In the genomic region with DNA sequence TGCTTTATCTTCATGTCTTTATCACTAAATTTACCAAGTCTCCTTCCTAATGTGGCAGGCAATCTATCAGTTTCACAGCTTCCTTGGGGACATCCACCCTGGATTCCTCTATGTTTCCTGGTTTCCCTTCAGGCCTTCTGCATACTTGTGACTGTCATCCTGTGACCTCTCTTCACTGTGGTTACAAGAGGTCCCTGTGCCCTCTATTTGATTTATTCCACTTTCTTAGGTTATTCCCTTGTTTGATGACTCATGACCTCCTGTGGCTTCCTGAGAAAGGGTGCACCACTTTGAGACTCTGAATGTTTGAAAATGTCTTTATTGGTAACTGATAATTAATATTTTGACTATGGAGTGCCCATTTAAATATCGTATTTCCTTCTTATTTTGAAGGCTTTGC, we compare ENCODE assay signal across 24 cellular contexts.
DNase-seq lines count a peak whose midpoint lies in the region; ATAC-seq, FAIRE-seq and TF ChIP-seq lines count a peak whose summit lies in the region.
"Had no signal": no experiment of that assay in that cellular context is flagged by ENCODE, and none has a peak within 500 bp of the region (broad histone marks: within the 10 kb centered on the region; RNA-seq: fewer than 3 reads in every experiment).

No MANE protein-coding gene starts in this region.

- 80 to 86% (median 84%) methylated on average over 1 of the region's 1 CpG for WGBS in adrenal gland, 4 donors

- H3K4me1 ChIP-seq in adrenal gland (replicated peaks in 1 of 2) = no peaks in the 10 kb centered on the region
- H3K4me1 ChIP-seq: lower lobe of right lung, neural progenitor cell, uterus had no signal

- peak; percentile 98 for FAIRE-seq in RCC 7860 (lab: Jason Lieb, UNC)
- FAIRE-seq: HepG2 had no signal

- TF ChIP-seq CTCF in epithelial cell of proximal tubule (conservative IDR thresholded peaks at IDR 0.05; ENCODE audit: low read depth, low read length) (no peak), adrenal gland (IDR thresholded peaks at IDR 0.05) (no peak)

- H3K27me3 ChIP-seq in adrenal gland = no peaks in the 10 kb centered on the region
- H3K27me3 ChIP-seq: gastrocnemius medialis, neural progenitor cell, sigmoid colon, uterus had no signal

- ATAC-seq in GM18868 (IDR thresholded peaks at IDR 0.05; ENCODE audit: unreplicated experiment) = no peak
- ATAC-seq: gastrocnemius medialis, HepG2, lower lobe of right lung had no signal

- no peak for TF ChIP-seq POLR2A in adrenal gland (IDR thresholded peaks at IDR 0.05)

- DNase-seq in A172 (ENCODE audit: low spot score) (peak; percentile 78), ELR (ENCODE audit: low read depth) (peak; percentile 46), RCC 7860 (ENCODE audit: low spot score) (peak; percentile 96), epithelial cell of proximal tubule (ENCODE audit: low read depth) (peak; percentile 9), OCI-M2 (lab: John Stamatoyannopoulos, UW; ENCODE audit: unreplicated experiment) (no peak), adrenal gland (no peak), amygdala (lab: John Stamatoyannopoulos, UW) (no peak)
- DNase-seq: activated CD4-positive, CD25-positive, alpha-beta regulatory T cell treated with anti-CD3 and anti-CD28 coated beads, Interleukin-2, amount 50 U/mL, for 72 hours; activated naive CD4-positive, alpha-beta T cell treated with Interleukin-2 at 50 U/mL for 16 hours; activated T-cell treated with anti-CD3 and anti-CD28 coated beads, Interleukin-2, amount 50 U/mL, for 1 hour; amniotic stem cell; CD4-positive, CD25-positive, alpha-beta regulatory T cell; erythroblast; gastrocnemius medialis; islet precursor cell; lower lobe of right lung; NCI-H1436; NCI-H2171; NCI-H524 treated with DMSO at 0.1 percent for 48 hours; sigmoid colon; uterus had no signal

- intact Hi-C loops in adrenal gland (cut with DNase I) = no loop called here

- no peaks in the 10 kb centered on the region for H3K36me3 ChIP-seq in adrenal gland (replicated peaks in 1 of 2)
- H3K36me3 ChIP-seq: gastrocnemius medialis, lower lobe of right lung, neural progenitor cell, sigmoid colon, uterus had no signal

- no peak overlapping the region for H3K27ac ChIP-seq in adrenal gland
- H3K27ac ChIP-seq: gastrocnemius medialis, lower lobe of right lung, neural progenitor cell, uterus had no signal

- no peaks in the 10 kb centered on the region for H3K9me3 ChIP-seq in adrenal gland (replicated peaks in 1 of 3)
- H3K9me3 ChIP-seq: gastrocnemius medialis, lower lobe of right lung, sigmoid colon, uterus had no signal

- no peak overlapping the region for H3K4me3 ChIP-seq in epithelial cell of proximal tubule (ENCODE audit: low read depth, low read length)
- no peak overlapping the region for H3K4me3 ChIP-seq in adrenal gland
- H3K4me3 ChIP-seq: gastrocnemius medialis, lower lobe of right lung, neural progenitor cell, sigmoid colon, uterus had no signal

Comparison
In these comparisons a context has a peak if more than half of its experiments do, and no peak if none do; other contexts are left out.
1. DNase-seq: peak in A172 (single experiment), ELR (single experiment), RCC 7860 (single experiment) and epithelial cell of proximal tubule (single experiment); none in OCI-M2 (single experiment), adrenal gland (0 of 7) and amygdala (0 of 56).